In the genomic region with DNA sequence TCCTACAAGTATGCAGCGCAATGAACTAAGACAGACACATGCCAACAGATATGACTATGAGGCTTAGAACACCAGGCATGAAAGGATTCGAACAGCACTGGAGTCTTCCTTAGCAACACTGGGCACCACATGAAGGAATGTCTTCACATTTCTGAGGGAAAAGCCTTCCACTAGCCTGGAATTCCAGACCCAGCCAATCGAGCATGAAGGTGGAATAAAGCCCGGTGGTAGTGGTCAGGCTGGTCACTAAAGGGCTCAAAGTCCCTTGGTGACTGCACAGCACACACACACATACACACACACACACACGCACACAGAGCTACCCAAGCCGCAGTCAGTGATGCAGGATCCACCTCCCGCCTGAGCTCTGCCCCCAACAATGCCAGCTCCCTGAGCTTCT, we compare ENCODE assay signal across 23 cellular contexts. TPM values are rescaled to one million over a fixed set of nuclear protein-coding genes. Genes with fewer than 3 reads are reported as not detected.
A peak's percentile ranks its signal among the peaks of the same experiment; 100 is the strongest.
DNase-seq lines count a peak whose midpoint lies in the region; ATAC-seq, FAIRE-seq and TF ChIP-seq lines count a peak whose summit lies in the region.
"Had no signal": no experiment of that assay in that cellular context is flagged by ENCODE, and none has a peak within 500 bp of the region (broad histone marks: within the 10 kb centered on the region; RNA-seq: fewer than 3 reads in every experiment).

No MANE protein-coding gene starts in this region.

- no peak for ATAC-seq in Right ventricle myocardium superior (ENCODE audit: poor library complexity)
- ATAC-seq in left cardiac atrium, result no peak
- no peak for ATAC-seq in GM18505 (IDR thresholded peaks at IDR 0.05; ENCODE audit: unreplicated experiment)
- ATAC-seq: GM12878, Right ventricle myocardium inferior had no signal

- H3K9me3 ChIP-seq in H1 (ENCODE audit: insufficient read depth in 2 of 2, low read depth in 1 of 2, low read length in 1 of 2) (no peaks in the 10 kb centered on the region), liver (ENCODE audit: control insufficient read depth in 4 of 4, low read length in 3 of 4) (no peaks in the 10 kb centered on the region), OCI-LY7 (ENCODE audit: low read length) (no peaks in the 10 kb centered on the region)
- H3K9me3 ChIP-seq: breast epithelium, HAP-1, neutrophil, sigmoid colon, tibial artery had no signal

- H3K36me3 ChIP-seq in H1 (ENCODE audit: control insufficient read depth in 2 of 4, insufficient read depth in 4 of 4, low read length in 3 of 4) (no peaks in the 10 kb centered on the region), liver (ENCODE audit: control insufficient read depth in 4 of 4, insufficient read depth in 3 of 4, low read depth in 1 of 4, low read length in 3 of 4) (peaks cover 0 to 6% (median 0%) of the 10 kb centered on the region in 4 donors), OCI-LY7 (ENCODE audit: insufficient read depth, low read length) (no peaks in the 10 kb centered on the region)
- H3K36me3 ChIP-seq: breast epithelium, neutrophil had no signal

- H3K23ac ChIP-seq in H1 (ENCODE audit: insufficient read length), result no peak overlapping the region

- H3K14ac ChIP-seq in H1 (ENCODE audit: insufficient read length), result no peak overlapping the region

- TF ChIP-seq EP300 in H1 (IDR thresholded peaks at IDR 0.05; ENCODE audit: borderline replicate concordance in 1 of 2, low read depth in 2 of 2, low read length in 2 of 2), result no peak

- 90% methylated on average over 7 of the region's 7 CpGs; no CpG with 5 or more reads in 1 of the 2 experiments for WGBS in H1 (ENCODE audit: extremely low coverage in 1 of 2, insufficient coverage in 1 of 2, insufficient read length in 1 of 2, insufficient replicate concordance in 2 of 2, low coverage in 1 of 2, low lambda C conversion rate in 2 of 2, missing lambda C conversion rate in 1 of 2), 2 experiments
- 61% methylated on average over 7 of the region's 7 CpGs for WGBS in liver

- CTCF ChIA-PET in H1 (lab: Charles Lee; ENCODE audit: partially characterized antibody), result interaction anchor here (1.3 to 6.2 kb wide), 5 partner anchors 16 to 86 kb away, joined by 3 to 38 read pairs (median 5); no protein-coding TSS in a partner anchor
- CTCF ChIA-PET in OCI-LY7 (lab: Charles Lee; ENCODE audit: unreplicated experiment), result no interaction called here

- H2BK20ac ChIP-seq in H1 (ENCODE audit: low read length), result no peak overlapping the region

- POLR2A ChIA-PET in H1 (lab: Charles Lee; ENCODE audit: partially characterized antibody), result no interaction called here
- POLR2A ChIA-PET in OCI-LY7 (lab: Charles Lee), result no interaction called here

- H4K20me1 ChIP-seq in H1 (replicated peaks in 1 of 2; ENCODE audit: control insufficient read depth in 1 of 2, insufficient read depth in 2 of 2, low read length in 2 of 2), result peaks cover 3 to 5% of the 10 kb centered on the region in 2 experiments
- H4K20me1 ChIP-seq in OCI-LY7 (ENCODE audit: insufficient read depth, low read length), result no peaks in the 10 kb centered on the region

- H3K4me1 ChIP-seq in H1 (replicated peaks in 1 of 4; ENCODE audit: control insufficient read depth in 3 of 4, insufficient read depth in 4 of 4, low read length in 3 of 4) (no peaks in the 10 kb centered on the region; a peak in 1 of 7 replicates), liver (ENCODE audit: control insufficient read depth in 4 of 4, insufficient read depth in 4 of 4, low read length in 3 of 4) (peaks cover 0 to 2% (median 0%) of the 10 kb centered on the region in 4 donors), OCI-LY7 (ENCODE audit: insufficient read depth, low read length, poor library complexity, severe bottlenecking) (no peaks in the 10 kb centered on the region)
- H3K4me1 ChIP-seq: breast epithelium, HAP-1 had no signal

- H2AFZ ChIP-seq in H1 (ENCODE audit: low read length) (no peak overlapping the region), OCI-LY7 (ENCODE audit: low read length) (no peak overlapping the region)

- DNase-seq in Right ventricle myocardium superior, result peak; percentile 16
- no peak for DNase-seq in left cardiac atrium
- no peak for DNase-seq in H1 (ENCODE audit: low read depth in 1 of 2, low spot score in 2 of 2)
- DNase-seq in OCI-LY7 (ENCODE audit: low spot score), result no peak
- no peak for DNase-seq in DMS 273 (lab: John Stamatoyannopoulos, UW; ENCODE audit: unreplicated experiment)
- no peak for DNase-seq in stimulated activated CD4-positive, alpha-beta T cell treated with anti-CD3 and anti-CD28 coated beads, Interleukin-15, amount 100 ng/mL, for 24 hours
- DNase-seq: activated CD4-positive, alpha-beta T cell treated with anti-CD3 and anti-CD28 coated beads for 4 hours; activated naive CD4-positive, alpha-beta T cell; CD4-positive, alpha-beta T cell; NCI-H1105 treated with DMSO at 0.1 percent for 48 hours; sigmoid colon; stimulated activated CD4-positive, alpha-beta T cell treated with anti-CD3 and anti-CD28 coated beads, Interleukin-4, amount 100 ng/mL, for 1 hour; stimulated activated CD8-positive, alpha-beta memory T cell treated with anti-CD3 and anti-CD28 coated beads, Interleukin-4, amount 100 ng/mL, for 48 hours; tibial artery had no signal

- no peak overlapping the region for H2BK15ac ChIP-seq in H1 (ENCODE audit: low read length)

- TF ChIP-seq POLR2A in H1 (IDR thresholded peaks at IDR 0.05; ENCODE audit: control extremely low read depth in 1 of 2, low read depth in 2 of 2, low read length in 2 of 2), result no peak
- no peak for TF ChIP-seq POLR2A in GM18505 (IDR thresholded peaks at IDR 0.05; ENCODE audit: borderline replicate concordance, extremely low read depth, insufficient read depth, insufficient read length)

- H3K18ac ChIP-seq in H1 (ENCODE audit: extremely low read depth, low read length), result no peak overlapping the region

- H3K9ac ChIP-seq in H1 (replicated peaks in 1 of 4; ENCODE audit: extremely low read depth in 1 of 4, low read depth in 3 of 4, low read length in 3 of 4), result no peak overlapping the region
- no peak overlapping the region for H3K9ac ChIP-seq in liver (ENCODE audit: low read depth in 1 of 2, low read length in 2 of 2)

- no peak overlapping the region for H3K4ac ChIP-seq in H1 (replicated peaks; ENCODE audit: insufficient read length, low read depth, low read length)

- no peak overlapping the region for H4K91ac ChIP-seq in H1 (replicated peaks; ENCODE audit: insufficient read length, low read length)

- peak overlapping the region; percentile 39 for H2BK12ac ChIP-seq in H1 (ENCODE audit: low read depth, low read length)

- no peak for TF ChIP-seq RAD21 in H1 (IDR thresholded peaks at IDR 0.05 in 1 of 2, conservative IDR thresholded peaks at IDR 0.05 in 1 of 2; ENCODE audit: low read depth in 2 of 2, low read length in 2 of 2)
- TF ChIP-seq RAD21 in liver (IDR thresholded peaks at IDR 0.05), result peak in 1 of 2 donors; percentile 53

- peaks cover 8% of the 10 kb centered on the region for H3K79me1 ChIP-seq in H1 (ENCODE audit: low read depth, low read length)

- H3K27ac ChIP-seq in H1 (ENCODE audit: low read depth, low read length), result no peak overlapping the region
- H3K27ac ChIP-seq in liver (ENCODE audit: low read depth in 1 of 2, low read length in 2 of 2), result no peak overlapping the region
- no peak overlapping the region for H3K27ac ChIP-seq in OCI-LY7 (ENCODE audit: low read depth, low read length, poor library complexity, severe bottlenecking)
- H3K27ac ChIP-seq: 22Rv1, breast epithelium had no signal

- no peaks in the 10 kb centered on the region for H3K9me2 ChIP-seq in OCI-LY7 (ENCODE audit: insufficient read depth, low read length)

- no peak overlapping the region for H2AK5ac ChIP-seq in H1 (ENCODE audit: low read depth, low read length)

- H3K4me2 ChIP-seq in H1 (ENCODE audit: insufficient read depth in 1 of 2, low read depth in 2 of 2, low read length in 2 of 2) (no peak overlapping the region), OCI-LY7 (ENCODE audit: low read length) (no peak overlapping the region)

- no peak overlapping the region for H4K5ac ChIP-seq in H1 (ENCODE audit: insufficient read length, low read depth, low read length)

- H3K79me2 ChIP-seq in H1 (ENCODE audit: control insufficient read depth in 1 of 2, insufficient read depth in 2 of 2, low read length in 2 of 2) (no peaks in the 10 kb centered on the region; a peak in 1 of 4 replicates), OCI-LY7 (ENCODE audit: insufficient read depth, low read depth, low read length) (no peaks in the 10 kb centered on the region)

- no peaks in the 10 kb centered on the region for H3K23me2 ChIP-seq in H1 (ENCODE audit: low read depth, low read length)

- H2BK5ac ChIP-seq in H1 (ENCODE audit: low read depth, low read length), result no peak overlapping the region

- H3K56ac ChIP-seq in H1 (replicated peaks; ENCODE audit: insufficient read length, low read depth, low read length), result no peak overlapping the region

- no peak overlapping the region for H4K8ac ChIP-seq in H1 (ENCODE audit: extremely low read depth, insufficient read depth, low read length)

- no peak for FAIRE-seq in H1 (lab: Jason Lieb, UNC)
- FAIRE-seq: GM12878 had no signal

- H3K27me3 ChIP-seq in H1 (replicated peaks in 1 of 4; ENCODE audit: control insufficient read depth in 3 of 4, extremely low read depth in 1 of 4, insufficient read depth in 3 of 4, low read length in 3 of 4) (no peaks in the 10 kb centered on the region), liver (ENCODE audit: control insufficient read depth in 4 of 4, insufficient read depth in 4 of 4, low read length in 3 of 4) (no peaks in the 10 kb centered on the region)
- H3K27me3 ChIP-seq: breast epithelium, neutrophil, sigmoid colon, tibial artery had no signal

- no peak overlapping the region for H2BK120ac ChIP-seq in H1 (replicated peaks; ENCODE audit: low read depth, low read length)

- TF ChIP-seq CTCF in H1 (IDR thresholded peaks at IDR 0.05; ENCODE audit: control extremely low read depth in 1 of 3, insufficient read depth in 1 of 3, low read depth in 1 of 3, low read length in 3 of 3), result no peak
- no peak for TF ChIP-seq CTCF in liver (IDR thresholded peaks at IDR 0.05; ENCODE audit: low read depth, low read length, missing input control)
- no peak for TF ChIP-seq CTCF in OCI-LY7 (conservative IDR thresholded peaks at IDR 0.05; ENCODE audit: low read length)

- no TSS peak for BruUV-seq in OCI-LY7 (replicated peaks; lab: Mats Ljungman, UMichigan)

- intact Hi-C loops in Right ventricle myocardium superior (cut with DNase I) (no loop called here), left cardiac atrium (cut with DNase I) (no loop called here), OCI-LY7 (cut with micrococcal nuclease; ENCODE audit: unreplicated experiment) (no loop called here)

- H3K4me3 ChIP-seq in H1 (ENCODE audit: extremely low read depth in 1 of 4, insufficient read depth in 2 of 4, low read depth in 3 of 4, low read length in 4 of 4), result no peak overlapping the region
- H3K4me3 ChIP-seq in liver (ENCODE audit: low read depth in 1 of 3, low read length in 3 of 3), result no peak overlapping the region
- no peak overlapping the region for H3K4me3 ChIP-seq in OCI-LY7 (ENCODE audit: low read depth, low read length, poor library complexity, severe bottlenecking)
- H3K4me3 ChIP-seq: breast epithelium, GM12878, HAP-1, lung, sigmoid colon, tibial artery had no signal

RNA-seq across cellular contexts. Expression of gene SFXN5, which starts 19.7 kb away (rescaled TPM):
- total RNA-seq in Right ventricle myocardium superior (9.7 TPM), left cardiac atrium (10 to 100 TPM in 1 of 2 donors, 1 to 10 TPM in 1; 9.0 to 10.5 TPM), liver (10 to 100 TPM; 23.3 to 58.2 TPM), OCI-LY7 (2022) (9.9 and 10.5 TPM in 2 replicates)
- total RNA-seq in H1 (2021; fragmentation: NEBNext Ultra II Directional; extraction: Animal tissue kit (Norgen Biotek cat#: 25700)), result 29.3 and 29.4 TPM in 2 replicates
- polyA plus RNA-seq in H1 (2011; rRNA removed) (33.1 and 45.9 TPM in 2 replicates), liver (10 to 100 TPM; 23.9 to 35.1 TPM)
- 27.8 TPM for polyA plus RNA-seq in H1 (2011; cell fraction: cytosol; rRNA removed)
- polyA plus RNA-seq in H1 (2011; cell fraction: nucleus; rRNA removed), result 87.1 TPM
- 20.0 to 23.2 TPM (median 21.2 TPM) in 4 replicates for polyA plus RNA-seq in H1 (2012, experiment 1 of 2)
- polyA plus RNA-seq in H1 (2012, experiment 2 of 2), result 19.3 TPM
- polyA plus RNA-seq in H1 (2013, experiment 1 of 2), result 18.7 TPM
- 20.6 TPM for polyA plus RNA-seq in H1 (2013, experiment 2 of 2)
- polyA minus RNA-seq in H1 (2011; rRNA and poly(A)+ RNA removed), result 53.5 and 60.7 TPM in 2 replicates
- polyA minus RNA-seq in H1 (2011; cell fraction: cytosol; rRNA and poly(A)+ RNA removed), result 20.0 TPM
- 39.1 TPM for polyA minus RNA-seq in H1 (2011; cell fraction: nucleus; rRNA and poly(A)+ RNA removed)
- total RNA-seq in OCI-LY7 (2014; rRNA removed; shearing (Covaris generic)), result 4.5 and 7.8 TPM in 2 replicates

RNA-seq across cellular contexts. Expression of gene RAB11FIP5, which starts 21.6 kb away (rescaled TPM):
- total RNA-seq in Right ventricle myocardium superior (17.9 TPM), left cardiac atrium (10 to 100 TPM; 21.7 to 31.8 TPM), liver (1 to 10 TPM; 2.8 to 8.1 TPM), OCI-LY7 (2022) (0.66 TPM in 1 of 2 replicates, not detected in the other)
- total RNA-seq in H1 (2021; fragmentation: NEBNext Ultra II Directional; extraction: Animal tissue kit (Norgen Biotek cat#: 25700)), result 13.5 and 17.0 TPM in 2 replicates
- polyA plus RNA-seq in H1 (2011; rRNA removed) (6.3 and 9.0 TPM in 2 replicates), liver (1 to 10 TPM; 4.1 to 6.8 TPM)
- 7.1 TPM for polyA plus RNA-seq in H1 (2011; cell fraction: cytosol; rRNA removed)
- polyA plus RNA-seq in H1 (2011; cell fraction: nucleus; rRNA removed), result 11.7 TPM
- polyA plus RNA-seq in H1 (2012, experiment 1 of 2), result 10.4 to 12.7 TPM (median 11.1 TPM) in 4 replicates
- 12.7 TPM for polyA plus RNA-seq in H1 (2012, experiment 2 of 2)
- polyA plus RNA-seq in H1 (2013, experiment 1 of 2), result 7.8 TPM
- polyA plus RNA-seq in H1 (2013, experiment 2 of 2), result 7.9 TPM
- 12.5 and 14.9 TPM in 2 replicates for polyA minus RNA-seq in H1 (2011; rRNA and poly(A)+ RNA removed)
- 4.8 TPM for polyA minus RNA-seq in H1 (2011; cell fraction: cytosol; rRNA and poly(A)+ RNA removed)
- 8.9 TPM for polyA minus RNA-seq in H1 (2011; cell fraction: nucleus; rRNA and poly(A)+ RNA removed)
- total RNA-seq in OCI-LY7 (2014; rRNA removed; shearing (Covaris generic)), result 0.05 and 0.13 TPM in 2 replicates
